ENCODE assay signal across 14 cellular contexts in genomic region chr2:43515807-43516497, GRCh38.
DNase-seq lines count a peak whose midpoint lies in the region; ATAC-seq, FAIRE-seq and TF ChIP-seq lines count a peak whose summit lies in the region.
"Had no signal": no experiment of that assay in that cellular context is flagged by ENCODE, and none has a peak within 500 bp of the region (broad histone marks: within the 10 kb centered on the region; RNA-seq: fewer than 3 reads in every experiment).

No MANE protein-coding gene starts in this region.

- H3K4me2 ChIP-seq in Karpas-422 (ENCODE audit: low read depth, low read length, poor library complexity, severe bottlenecking), result peak overlapping the region; percentile 52
- H3K4me2 ChIP-seq: neural progenitor cell had no signal

- no peaks in the 10 kb centered on the region for H3K9me2 ChIP-seq in Karpas-422 (replicated peaks; ENCODE audit: insufficient read depth, low read length)

- ATAC-seq in CD4-positive, alpha-beta T cell (ENCODE audit: poor library complexity), result no peak
- ATAC-seq in HG03565 (IDR thresholded peaks at IDR 0.05; ENCODE audit: unreplicated experiment), result no peak

- no peaks in the 10 kb centered on the region for H3K36me3 ChIP-seq in Karpas-422 (ENCODE audit: insufficient read depth, low read length)
- H3K36me3 ChIP-seq in neutrophil, result peaks cover 4% of the 10 kb centered on the region
- H3K36me3 ChIP-seq in MG63, result peaks cover 11% of the 10 kb centered on the region; the same call in 1 of the 2 replicates
- H3K36me3 ChIP-seq: neural progenitor cell had no signal

- peaks cover 22% of the 10 kb centered on the region for H3K36me3 Mint-ChIP-seq in CD4-positive, alpha-beta T cell (ENCODE audit: low read depth)

- H4K20me1 ChIP-seq in Karpas-422 (ENCODE audit: insufficient read depth, low read depth, low read length), result no peaks in the 10 kb centered on the region

- 0 out of 2 replicates have a peak, but pooled peaks cover 3% of the 10 kb centered on the region for H3K79me2 ChIP-seq in Karpas-422 (ENCODE audit: low read length)

- no peaks in the 10 kb centered on the region for H3K9me3 Mint-ChIP-seq in CD4-positive, alpha-beta T cell
- H3K9me3 Mint-ChIP-seq: neural progenitor cell had no signal

- H3K4me1 Mint-ChIP-seq in CD4-positive, alpha-beta T cell (ENCODE audit: low read depth), result peaks cover 46% of the 10 kb centered on the region
- H3K4me1 Mint-ChIP-seq: neural progenitor cell had no signal

- CTCF ChIA-PET in CD4-positive, alpha-beta T cell (lab: Charles Lee), result interaction anchor here (2.2 kb wide), 1 partner anchor 32 kb away, joined by 4 read pairs; no protein-coding TSS in a partner anchor

- H3K9me3 ChIP-seq in CD4-positive, alpha-beta T cell (ENCODE audit: control insufficient read depth, low read length), result no peaks in the 10 kb centered on the region
- H3K9me3 ChIP-seq in Karpas-422 (ENCODE audit: low read length), result no peaks in the 10 kb centered on the region
- no peaks in the 10 kb centered on the region for H3K9me3 ChIP-seq in neutrophil
- no peaks in the 10 kb centered on the region for H3K9me3 ChIP-seq in MG63

- H3K4me3 Mint-ChIP-seq in CD4-positive, alpha-beta T cell, result no peak overlapping the region
- H3K4me3 Mint-ChIP-seq: neural progenitor cell had no signal

- no peaks in the 10 kb centered on the region for H3K27me3 Mint-ChIP-seq in CD4-positive, alpha-beta T cell

- no peak for TF ChIP-seq CTCF in CD4-positive, alpha-beta T cell (IDR thresholded peaks at IDR 0.05)
- TF ChIP-seq CTCF in epithelial cell of esophagus (IDR thresholded peaks at IDR 0.05; ENCODE audit: insufficient read depth, low read depth, low read length, missing control alignments) (no peak), neutrophil (IDR thresholded peaks at IDR 0.05) (no peak)

- intact Hi-C loops in CD4-positive, alpha-beta T cell (cut with DNase I, micrococcal nuclease), result no loop called here

- H3K27me3 ChIP-seq in CD4-positive, alpha-beta T cell (ENCODE audit: control insufficient read depth, insufficient read depth, low read length), result no peaks in the 10 kb centered on the region
- H3K27me3 ChIP-seq in Karpas-422 (ENCODE audit: low read length) (no peaks in the 10 kb centered on the region), neutrophil (no peaks in the 10 kb centered on the region), MG63 (no peaks in the 10 kb centered on the region)
- H3K27me3 ChIP-seq: neural progenitor cell had no signal

- H3K4me1 ChIP-seq in Karpas-422 (ENCODE audit: low read length), result peaks cover 31% of the 10 kb centered on the region
- H3K4me1 ChIP-seq in neutrophil (ENCODE audit: control insufficient read depth in 1 of 2, insufficient read depth in 1 of 2, low read depth in 1 of 2, low read length in 1 of 2), result peaks cover 13 to 24% of the 10 kb centered on the region in 2 experiments

- peak overlapping the region; percentile 3 for H3K27ac Mint-ChIP-seq in CD4-positive, alpha-beta T cell
- H3K27ac Mint-ChIP-seq: neural progenitor cell had no signal

- peak overlapping the region; percentile 6; the same call in 1 of the 2 replicates for H3K4me3 ChIP-seq in Karpas-422 (ENCODE audit: low read length)
- no peak overlapping the region for H3K4me3 ChIP-seq in epithelial cell of esophagus (ENCODE audit: low read length)
- no peak overlapping the region for H3K4me3 ChIP-seq in neutrophil (ENCODE audit: low read depth in 1 of 2, low read length in 1 of 2)
- H3K4me3 ChIP-seq in MG63, result no peak overlapping the region
- H3K4me3 ChIP-seq: neural progenitor cell had no signal

- no peak overlapping the region for H3K27ac ChIP-seq in CD4-positive, alpha-beta T cell (ENCODE audit: low read depth, low read length)
- H3K27ac ChIP-seq in Karpas-422 (ENCODE audit: low read length) (peak overlapping the region; percentile 38), neutrophil (peak overlapping the region; percentile 42)
- H3K27ac ChIP-seq: neural progenitor cell had no signal

- DNase-seq in CD4-positive, alpha-beta T cell, result no peak
- DNase-seq in Karpas-422 (no peak), epithelial cell of esophagus (ENCODE audit: low read depth) (peak; percentile 20), HTR-8/SVneo (ENCODE audit: insufficient read length, low spot score) (no peak), Ammon's horn (ENCODE audit: low spot score) (no peak), MG63 (no peak)
- DNase-seq: activated CD4-positive, alpha-beta T cell treated with anti-CD3 and anti-CD28 coated beads for 1 hour; activated gamma-delta T cell treated with Interleukin-2 at 50 U/mL for 16 hours; NCI-H1105; NCI-H510A; SHP77 treated with DMSO at 0.1 percent for 48 hours had no signal

- no peak for FAIRE-seq in HTR-8/SVneo (lab: Jason Lieb, UNC)

- no peak overlapping the region for H3K9ac ChIP-seq in Karpas-422 (ENCODE audit: low read length)
- H3K9ac ChIP-seq: neural progenitor cell had no signal

- POLR2A ChIA-PET in CD4-positive, alpha-beta T cell (lab: Charles Lee), result no interaction called here

- H2AFZ ChIP-seq in Karpas-422 (ENCODE audit: low read length), result peak overlapping the region; percentile 77
- H2AFZ ChIP-seq: neural progenitor cell had no signal
